In genomic region chr19:50767263-50767662, GRCh38 we compare ENCODE assay signal across 15 cellular contexts. TPM values are rescaled to one million over a fixed set of nuclear protein-coding genes. Genes with fewer than 3 reads are reported as not detected.
"Had no signal": no experiment of that assay in that cellular context is flagged by ENCODE, and none has a peak within 500 bp of the region (broad histone marks: within the 10 kb centered on the region; RNA-seq: fewer than 3 reads in every experiment).

No MANE protein-coding gene starts in this region.

RNA-seq across cellular contexts. Expression of gene GPR32, which starts 3.0 kb away (rescaled TPM):
- total RNA-seq: hepatocyte; kidney epithelial cell; liver; lung microvascular endothelial cell; mesenteric fat pad; mononuclear cell; naive thymus-derived CD4-positive, alpha-beta T cell; osteoblast; pulmonary artery endothelial cell; sciatic nerve; skeletal muscle tissue; spleen; temporal lobe; upper lobe of right lung had no signal
- polyA plus RNA-seq: esophagus; hepatocyte; liver; naive thymus-derived CD4-positive, alpha-beta T cell; spleen had no signal

RNA-seq across cellular contexts. Expression of gene ACP4, which starts 23.0 kb away (rescaled TPM):
- total RNA-seq: hepatocyte; kidney epithelial cell; liver; lung microvascular endothelial cell; mesenteric fat pad; mononuclear cell; naive thymus-derived CD4-positive, alpha-beta T cell; osteoblast; pulmonary artery endothelial cell; sciatic nerve; skeletal muscle tissue; spleen; temporal lobe; upper lobe of right lung had no signal
- polyA plus RNA-seq: esophagus; hepatocyte; naive thymus-derived CD4-positive, alpha-beta T cell; spleen had no signal

RNA-seq across cellular contexts. Expression of gene SHANK1, which starts 47.7 kb away (rescaled TPM):
- total RNA-seq: lung microvascular endothelial cell had no signal
- polyA plus RNA-seq: naive thymus-derived CD4-positive, alpha-beta T cell had no signal

RNA-seq across cellular contexts. Expression of gene KLK1, which starts 56.3 kb away (rescaled TPM):
- total RNA-seq: kidney epithelial cell, liver, lung microvascular endothelial cell, mononuclear cell, osteoblast, pulmonary artery endothelial cell, skeletal muscle tissue had no signal
- polyA plus RNA-seq: liver; naive thymus-derived CD4-positive, alpha-beta T cell had no signal
